ENCODE assay signal across 8 cellular contexts in genomic region chr19:1252221-1252817, GRCh38. TPM values are rescaled to one million over a fixed set of nuclear protein-coding genes. Genes with fewer than 3 reads are reported as not detected.
DNase-seq lines count a peak whose midpoint lies in the region; ATAC-seq and TF ChIP-seq lines count a peak whose summit lies in the region.

No MANE protein-coding gene starts in this region.

- no peaks in the 10 kb centered on the region for H3K27me3 ChIP-seq in OCI-LY3 (ENCODE audit: low read depth, low read length)

- no peak overlapping the region for H3K27ac Mint-ChIP-seq in activated naive CD8-positive, alpha-beta T cell
- H3K27ac Mint-ChIP-seq in glutamatergic neuron (ENCODE audit: unreplicated experiment), result peak overlapping the region; percentile 94

- H3K4me3 ChIP-seq in GM08714 (ENCODE audit: low read length) (peak overlapping the region; percentile 87), OCI-LY3 (ENCODE audit: low read length) (peak overlapping the region; percentile 88)

- no peaks in the 10 kb centered on the region for H3K27me3 Mint-ChIP-seq in activated naive CD8-positive, alpha-beta T cell
- H3K27me3 Mint-ChIP-seq in glutamatergic neuron (ENCODE audit: unreplicated experiment), result peaks cover 11% of the 10 kb centered on the region

- peak overlapping the region; percentile 100 for H3K4me2 ChIP-seq in OCI-LY3 (ENCODE audit: low read length)

- DNase-seq in glutamatergic neuron (no peak), occipital lobe (lab: John Stamatoyannopoulos, UW) (peak; percentile 75)

- peaks cover 61% of the 10 kb centered on the region for H3K79me2 ChIP-seq in OCI-LY3 (ENCODE audit: low read length)

- no peaks in the 10 kb centered on the region for H3K9me3 Mint-ChIP-seq in activated naive CD8-positive, alpha-beta T cell (ENCODE audit: low read depth)
- H3K9me3 Mint-ChIP-seq in glutamatergic neuron (ENCODE audit: unreplicated experiment), result peaks cover 19% of the 10 kb centered on the region

- ATAC-seq in GM18867 (IDR thresholded peaks at IDR 0.05; ENCODE audit: unreplicated experiment), result no peak
- no peak for ATAC-seq in HG03457 (IDR thresholded peaks at IDR 0.05; ENCODE audit: unreplicated experiment)
- no peak for ATAC-seq in GM18873 (IDR thresholded peaks at IDR 0.05; ENCODE audit: low FRiP score, unreplicated experiment)

- peak overlapping the region; percentile 98 for H3K9ac ChIP-seq in OCI-LY3 (ENCODE audit: low read length)

- H3K4me1 Mint-ChIP-seq in activated naive CD8-positive, alpha-beta T cell (ENCODE audit: low read depth), result peaks cover 18% of the 10 kb centered on the region
- H3K4me1 Mint-ChIP-seq in glutamatergic neuron (ENCODE audit: low read depth, unreplicated experiment), result peaks cover 6% of the 10 kb centered on the region

- H3K4me1 ChIP-seq in OCI-LY3 (ENCODE audit: low read length), result peaks cover 27% of the 10 kb centered on the region

- peaks cover 49% of the 10 kb centered on the region for H3K36me3 ChIP-seq in OCI-LY3 (replicated peaks; ENCODE audit: low read depth, low read length)

- H2AFZ ChIP-seq in OCI-LY3 (ENCODE audit: low read depth, low read length), result no peak overlapping the region

- no peaks in the 10 kb centered on the region for H3K36me3 Mint-ChIP-seq in activated naive CD8-positive, alpha-beta T cell
- H3K36me3 Mint-ChIP-seq in glutamatergic neuron (ENCODE audit: unreplicated experiment), result no peaks in the 10 kb centered on the region

- H3K4me3 Mint-ChIP-seq in activated naive CD8-positive, alpha-beta T cell, result peak overlapping the region; percentile 89
- H3K4me3 Mint-ChIP-seq in glutamatergic neuron (ENCODE audit: unreplicated experiment), result peak overlapping the region; percentile 94

- peaks cover 11% of the 10 kb centered on the region; the same call in 1 of the 2 replicates for H4K20me1 ChIP-seq in OCI-LY3 (ENCODE audit: insufficient read depth, low read length)

- H3K27ac ChIP-seq in OCI-LY3 (ENCODE audit: low read length), result peak overlapping the region; percentile 92

- no peaks in the 10 kb centered on the region for H3K9me3 ChIP-seq in OCI-LY3 (ENCODE audit: insufficient read depth, low read length)

- TF ChIP-seq CTCF in OCI-LY3 (IDR thresholded peaks at IDR 0.05; ENCODE audit: low read depth, low read length) (no peak), glutamatergic neuron (IDR thresholded peaks at IDR 0.05; ENCODE audit: partially characterized antibody, unreplicated experiment) (no peak)

RNA-seq across cellular contexts. Expression of gene MIDN, which starts 3.9 kb away (rescaled TPM):
- 325 TPM for total RNA-seq in glutamatergic neuron (ENCODE audit: unreplicated experiment)
- total RNA-seq in occipital lobe, result 15.3 TPM

RNA-seq across cellular contexts. Expression of gene ATP5F1D, which starts 10.8 kb away (rescaled TPM):
- total RNA-seq in glutamatergic neuron (ENCODE audit: unreplicated experiment) (129 TPM), occipital lobe (11.9 TPM)

RNA-seq across cellular contexts. Expression of gene CBARP, which starts 14.5 kb away (rescaled TPM):
- total RNA-seq in glutamatergic neuron (ENCODE audit: unreplicated experiment) (74.7 TPM), occipital lobe (6.6 TPM)

RNA-seq across cellular contexts. Expression of gene CIRBP, which starts 16.8 kb away (rescaled TPM):
- total RNA-seq in glutamatergic neuron (ENCODE audit: unreplicated experiment) (341 TPM), occipital lobe (598 TPM)

RNA-seq across cellular contexts. Expression of gene FAM174C, which starts 23.0 kb away (rescaled TPM):
- 17.3 TPM for total RNA-seq in glutamatergic neuron (ENCODE audit: unreplicated experiment)
- total RNA-seq in occipital lobe, result 6.7 TPM

Comparison
In these comparisons a context has a peak if more than half of its experiments do, and no peak if none do; other contexts are left out.
1. RNA of gene MIDN, which starts 3.9 kb away (total RNA-seq): 325 TPM in glutamatergic neuron (single experiment); 15.3 TPM in occipital lobe (single experiment); every median in the first group is over 10 times any median in the second.
2. RNA of gene ATP5F1D, which starts 10.8 kb away (total RNA-seq): 129 TPM in glutamatergic neuron (single experiment); 11.9 TPM in occipital lobe (single experiment); every median in the first group is over 10 times any median in the second.
3. RNA of gene CBARP, which starts 14.5 kb away (total RNA-seq): 74.7 TPM in glutamatergic neuron (single experiment); 6.6 TPM in occipital lobe (single experiment); every median in the first group is over 10 times any median in the second.